In the genomic region with DNA sequence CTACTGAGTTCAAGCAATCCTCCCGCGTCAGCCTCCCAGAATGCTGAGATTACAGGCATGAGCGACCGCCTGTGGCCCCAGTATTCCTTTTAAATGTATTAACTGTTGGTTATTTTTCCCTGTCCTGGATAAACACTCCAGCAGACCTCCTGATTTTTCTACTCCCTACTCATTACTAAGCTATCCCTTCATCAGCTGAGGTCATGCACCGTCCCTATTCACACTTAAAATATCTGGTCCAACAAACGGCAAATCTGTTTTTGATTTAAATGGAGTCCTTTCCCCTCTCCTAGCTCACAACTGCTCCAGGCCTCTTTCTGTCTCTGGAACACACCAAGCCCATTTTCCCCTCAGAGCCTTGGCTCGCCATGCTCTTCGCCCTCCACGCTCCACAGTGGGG, we compare ENCODE assay signal across 22 cellular contexts.
"Had no signal": no experiment of that assay in that cellular context is flagged by ENCODE, and none has a peak within 500 bp of the region (broad histone marks: within the 10 kb centered on the region; RNA-seq: fewer than 3 reads in every experiment).

No MANE protein-coding gene starts in this region.

- DNase-seq: colonic mucosa; effector CD4-positive, alpha-beta T cell; endodermal cell; foreskin melanocyte; head of caudate nucleus; kidney; mammary epithelial cell; mucosa of descending colon; naive thymus-derived CD8-positive, alpha-beta T cell; posterior cingulate gyrus; sigmoid colon; stimulated activated CD4-positive, alpha-beta T cell treated with anti-CD3 and anti-CD28 coated beads, Interleukin-2, amount 100 ng/mL, for 24 hours; stimulated activated CD4-positive, alpha-beta T cell treated with anti-CD3 and anti-CD28 coated beads, Interleukin-4, amount 100 ng/mL, for 4 hours; stimulated activated naive B cell treated with anti-CD40 and anti-IgM and Interleukin-4, amounts not matched to agents 10 μg/mL and 1 μg/mL and 100 μg/mL, for 72 hours; stimulated activated naive CD8-positive, alpha-beta T cell treated with anti-CD3 and anti-CD28 coated beads, Interleukin-15, amount 100 ng/mL, for 72 hours; testis; upper lobe of right lung had no signal

- FAIRE-seq: kidney had no signal

- H3K27ac ChIP-seq: colonic mucosa, hepatocyte, neutrophil, sigmoid colon, skin epidermis, testis, upper lobe of right lung, vagina had no signal

- H3K4me3 ChIP-seq: colonic mucosa, hepatocyte, mucosa of descending colon, sigmoid colon, skin epidermis, testis, tibial nerve, upper lobe of right lung, vagina had no signal

- ATAC-seq: mucosa of descending colon; naive thymus-derived CD8-positive, alpha-beta T cell; stimulated activated naive B cell treated with anti-CD40 and anti-IgM and Interleukin-4, amounts not matched to agents 10 μg/mL and 1 μg/mL and 100 μg/mL, for 72 hours; stimulated activated naive CD8-positive, alpha-beta T cell treated with anti-CD3 and anti-CD28 coated beads, Interleukin-15, amount 100 ng/mL, for 72 hours; upper lobe of right lung had no signal
